ENCODE assay signal across 2 cellular contexts in the genomic region with DNA sequence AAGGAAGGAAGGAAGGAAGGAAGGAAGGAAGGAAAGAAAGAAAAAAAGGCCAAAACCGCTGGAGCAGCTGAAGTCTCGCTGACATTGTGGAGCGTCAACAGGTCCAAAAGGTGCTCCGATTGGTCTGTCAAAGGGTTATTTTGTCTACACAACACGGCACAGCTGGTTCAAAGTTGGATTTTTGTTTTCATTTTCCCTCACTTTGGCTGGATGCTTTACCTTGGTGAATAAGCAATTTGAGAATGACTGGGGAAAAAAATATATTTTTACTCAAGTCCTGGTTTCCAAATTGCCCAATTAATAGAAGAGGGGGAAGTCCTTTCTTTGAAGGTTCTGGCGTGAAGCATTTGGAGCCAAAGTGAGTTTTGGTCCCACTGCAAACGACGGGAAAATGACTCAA.
A peak's percentile ranks its signal among the peaks of the same experiment; 100 is the strongest.
TF ChIP-seq lines count a peak whose summit lies in the region.

No MANE protein-coding gene starts in this region.

TF ChIP-seq in HepG2, 621 proteins besides CTCF, POLR2A, EP300 and RAD21:
- peak; percentile 27 for TF ChIP-seq HNRNPK (IDR thresholded peaks at IDR 0.05; ENCODE audit: low read depth, low read length, poor library complexity, severe bottlenecking)
- TF ChIP-seq MXD4 (CRISPR knock-in tag; IDR thresholded peaks at IDR 0.05): no peak
- TF ChIP-seq HMG20A (CRISPR knock-in tag; IDR thresholded peaks at IDR 0.05; ENCODE audit: borderline replicate concordance): no peak
- no peak for TF ChIP-seq ZNF264 (CRISPR knock-in tag; IDR thresholded peaks at IDR 0.05)
- no peak for TF ChIP-seq SNAI1 (CRISPR knock-in tag; IDR thresholded peaks at IDR 0.05; ENCODE audit: borderline replicate concordance)
- no peak for TF ChIP-seq ZNF580 (CRISPR knock-in tag; IDR thresholded peaks at IDR 0.05; ENCODE audit: borderline replicate concordance, low read depth)
- TF ChIP-seq YEATS2 (CRISPR knock-in tag; IDR thresholded peaks at IDR 0.05; ENCODE audit: borderline replicate concordance): no peak
- no peak for TF ChIP-seq AGO1 (IDR thresholded peaks at IDR 0.05; ENCODE audit: low read depth, low read length, poor library complexity, severe bottlenecking)
- no peak for TF ChIP-seq POGZ (CRISPR knock-in tag; IDR thresholded peaks at IDR 0.05)
TF ChIP-seq in HepG2: peak in this region for 1.

TF ChIP-seq in K562, 482 proteins besides CTCF, POLR2A, EP300 and RAD21:
- TF ChIP-seq ATF6 (CRISPR knock-in tag; IDR thresholded peaks at IDR 0.05): no peak
- TF ChIP-seq, protein P1, sequence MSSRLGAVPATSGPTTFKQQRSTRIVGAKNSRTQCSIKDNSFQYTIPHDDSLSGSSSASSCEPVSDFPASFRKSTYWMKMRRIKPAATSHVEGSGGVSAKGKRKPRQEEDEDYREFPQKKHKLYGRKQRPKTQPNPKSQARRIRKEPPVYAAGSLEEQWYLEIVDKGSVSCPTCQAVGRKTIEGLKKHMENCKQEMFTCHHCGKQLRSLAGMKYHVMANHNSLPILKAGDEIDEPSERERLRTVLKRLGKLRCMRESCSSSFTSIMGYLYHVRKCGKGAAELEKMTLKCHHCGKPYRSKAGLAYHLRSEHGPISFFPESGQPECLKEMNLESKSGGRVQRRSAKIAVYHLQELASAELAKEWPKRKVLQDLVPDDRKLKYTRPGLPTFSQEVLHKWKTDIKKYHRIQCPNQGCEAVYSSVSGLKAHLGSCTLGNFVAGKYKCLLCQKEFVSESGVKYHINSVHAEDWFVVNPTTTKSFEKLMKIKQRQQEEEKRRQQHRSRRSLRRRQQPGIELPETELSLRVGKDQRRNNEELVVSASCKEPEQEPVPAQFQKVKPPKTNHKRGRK (tag; IDR thresholded peaks at IDR 0.05): 0 out of 2 replicates have a peak, but pooled peaks have one; percentile 12
